In the genomic region with DNA sequence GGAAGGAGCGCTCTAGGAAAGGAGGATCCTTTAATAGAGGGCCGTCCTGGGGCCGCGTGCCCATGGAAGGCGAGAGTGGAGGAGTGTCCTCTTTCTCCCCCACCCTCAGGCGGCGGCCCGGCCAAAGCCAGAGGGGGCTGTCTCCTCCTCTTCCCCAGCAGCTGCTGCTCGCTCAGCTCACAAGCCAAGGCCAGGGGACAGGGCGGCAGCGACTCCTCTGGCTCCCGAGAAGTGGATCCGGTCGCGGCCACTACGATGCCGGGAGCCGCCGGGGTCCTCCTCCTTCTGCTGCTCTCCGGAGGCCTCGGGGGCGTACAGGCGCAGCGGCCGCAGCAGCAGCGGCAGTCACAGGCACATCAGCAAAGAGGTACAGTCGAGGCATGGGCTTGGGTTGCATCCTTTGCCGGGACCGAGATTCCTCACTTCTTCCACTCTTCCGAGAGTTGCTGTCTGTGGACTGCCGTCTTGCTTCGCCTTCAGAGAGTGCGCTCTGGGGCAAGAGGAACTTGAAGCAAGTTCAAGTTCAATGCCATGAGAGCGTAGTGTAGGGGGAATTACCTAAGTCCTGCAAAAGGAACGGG, we compare ENCODE assay signal across 8 cellular contexts. TPM values are rescaled to one million over a fixed set of nuclear protein-coding genes. Genes with fewer than 3 reads are reported as not detected.
A peak's percentile ranks its signal among the peaks of the same experiment; 100 is the strongest.
DNase-seq lines count a peak whose midpoint lies in the region; ATAC-seq and TF ChIP-seq lines count a peak whose summit lies in the region.

A gene with protein sequence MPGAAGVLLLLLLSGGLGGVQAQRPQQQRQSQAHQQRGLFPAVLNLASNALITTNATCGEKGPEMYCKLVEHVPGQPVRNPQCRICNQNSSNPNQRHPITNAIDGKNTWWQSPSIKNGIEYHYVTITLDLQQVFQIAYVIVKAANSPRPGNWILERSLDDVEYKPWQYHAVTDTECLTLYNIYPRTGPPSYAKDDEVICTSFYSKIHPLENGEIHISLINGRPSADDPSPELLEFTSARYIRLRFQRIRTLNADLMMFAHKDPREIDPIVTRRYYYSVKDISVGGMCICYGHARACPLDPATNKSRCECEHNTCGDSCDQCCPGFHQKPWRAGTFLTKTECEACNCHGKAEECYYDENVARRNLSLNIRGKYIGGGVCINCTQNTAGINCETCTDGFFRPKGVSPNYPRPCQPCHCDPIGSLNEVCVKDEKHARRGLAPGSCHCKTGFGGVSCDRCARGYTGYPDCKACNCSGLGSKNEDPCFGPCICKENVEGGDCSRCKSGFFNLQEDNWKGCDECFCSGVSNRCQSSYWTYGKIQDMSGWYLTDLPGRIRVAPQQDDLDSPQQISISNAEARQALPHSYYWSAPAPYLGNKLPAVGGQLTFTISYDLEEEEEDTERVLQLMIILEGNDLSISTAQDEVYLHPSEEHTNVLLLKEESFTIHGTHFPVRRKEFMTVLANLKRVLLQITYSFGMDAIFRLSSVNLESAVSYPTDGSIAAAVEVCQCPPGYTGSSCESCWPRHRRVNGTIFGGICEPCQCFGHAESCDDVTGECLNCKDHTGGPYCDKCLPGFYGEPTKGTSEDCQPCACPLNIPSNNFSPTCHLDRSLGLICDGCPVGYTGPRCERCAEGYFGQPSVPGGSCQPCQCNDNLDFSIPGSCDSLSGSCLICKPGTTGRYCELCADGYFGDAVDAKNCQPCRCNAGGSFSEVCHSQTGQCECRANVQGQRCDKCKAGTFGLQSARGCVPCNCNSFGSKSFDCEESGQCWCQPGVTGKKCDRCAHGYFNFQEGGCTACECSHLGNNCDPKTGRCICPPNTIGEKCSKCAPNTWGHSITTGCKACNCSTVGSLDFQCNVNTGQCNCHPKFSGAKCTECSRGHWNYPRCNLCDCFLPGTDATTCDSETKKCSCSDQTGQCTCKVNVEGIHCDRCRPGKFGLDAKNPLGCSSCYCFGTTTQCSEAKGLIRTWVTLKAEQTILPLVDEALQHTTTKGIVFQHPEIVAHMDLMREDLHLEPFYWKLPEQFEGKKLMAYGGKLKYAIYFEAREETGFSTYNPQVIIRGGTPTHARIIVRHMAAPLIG (N-terminal part only) (plus strand): TSS at position 148 of the 581 bp plus-strand sequence. CDS start 108 bp downstream, at position 256.

- H3K4me1 ChIP-seq in ACC112 (ENCODE audit: control insufficient read depth, insufficient read depth, low read length, unreplicated experiment): peaks cover 25% of the 10 kb centered on the region
- H3K4me1 ChIP-seq in duodenal mucosa (ENCODE audit: control insufficient read depth in 1 of 2, insufficient read depth in 2 of 2, low read length in 2 of 2): no peaks in the 10 kb centered on the region
- no peaks in the 10 kb centered on the region for H3K4me1 ChIP-seq in left lung

- DNase-seq in HuH-7 (ENCODE audit: low spot score) (peak; percentile 20), left lung (peak; percentile 71 to 82)
- no peak for DNase-seq in activated CD4-positive, alpha-beta memory T cell treated with anti-CD3 and anti-CD28 coated beads, Interleukin-2, amount 10 ng/mL, durations not matched to agents 7 days and 5 days

- TF ChIP-seq CTCF in left lung (IDR thresholded peaks at IDR 0.05): no peak

- H3K9me3 Mint-ChIP-seq in stimulated activated memory B cell treated with anti-CD40 and anti-IgM and Interleukin-4, amounts not matched to agents 10 μg/mL and 1 μg/mL and 100 μg/mL, for 72 hours: no peaks in the 10 kb centered on the region
- H3K9me3 Mint-ChIP-seq in activated CD4-positive, alpha-beta memory T cell treated with anti-CD3 and anti-CD28 coated beads, Interleukin-2, amount 10 ng/mL, durations not matched to agents 7 days and 5 days: no peaks in the 10 kb centered on the region

- H3K4me3 Mint-ChIP-seq in stimulated activated memory B cell treated with anti-CD40 and anti-IgM and Interleukin-4, amounts not matched to agents 10 μg/mL and 1 μg/mL and 100 μg/mL, for 72 hours: peak within 1 kb of the TSS; percentile 57
- H3K4me3 Mint-ChIP-seq in activated CD4-positive, alpha-beta memory T cell treated with anti-CD3 and anti-CD28 coated beads, Interleukin-2, amount 10 ng/mL, durations not matched to agents 7 days and 5 days: no peak within 1 kb of the TSS

- CTCF ChIA-PET in activated CD4-positive, alpha-beta memory T cell treated with anti-CD3 and anti-CD28 coated beads, Interleukin-2, amount 10 ng/mL, durations not matched to agents 7 days and 5 days (lab: Charles Lee): no interaction called here

- H3K9ac ChIP-seq in duodenal mucosa (ENCODE audit: low read depth in 1 of 2, low read length in 2 of 2): peak within 1 kb of the TSS in 1 of 2 donors; percentile 18

- H3K27me3 Mint-ChIP-seq in stimulated activated memory B cell treated with anti-CD40 and anti-IgM and Interleukin-4, amounts not matched to agents 10 μg/mL and 1 μg/mL and 100 μg/mL, for 72 hours: peaks cover 11% of the 10 kb centered on the region
- H3K27me3 Mint-ChIP-seq in activated CD4-positive, alpha-beta memory T cell treated with anti-CD3 and anti-CD28 coated beads, Interleukin-2, amount 10 ng/mL, durations not matched to agents 7 days and 5 days: peaks cover 26% of the 10 kb centered on the region

- intact Hi-C loops in left lung (cut with DNase I): no loop called here

- POLR2A ChIA-PET in activated CD4-positive, alpha-beta memory T cell treated with anti-CD3 and anti-CD28 coated beads, Interleukin-2, amount 10 ng/mL, durations not matched to agents 7 days and 5 days (lab: Charles Lee): no interaction called here

- H3K4me3 ChIP-seq in ACC112 (ENCODE audit: low read depth, low read length): peak within 1 kb of the TSS; percentile 86
- peak within 1 kb of the TSS; percentile 61 to 66 for H3K4me3 ChIP-seq in duodenal mucosa (ENCODE audit: low read depth in 1 of 2, low read length in 2 of 2)
- H3K4me3 ChIP-seq in left lung: peak within 1 kb of the TSS; percentile 29 to 36

- no peaks in the 10 kb centered on the region for H3K36me3 Mint-ChIP-seq in stimulated activated memory B cell treated with anti-CD40 and anti-IgM and Interleukin-4, amounts not matched to agents 10 μg/mL and 1 μg/mL and 100 μg/mL, for 72 hours
- no peaks in the 10 kb centered on the region for H3K36me3 Mint-ChIP-seq in activated CD4-positive, alpha-beta memory T cell treated with anti-CD3 and anti-CD28 coated beads, Interleukin-2, amount 10 ng/mL, durations not matched to agents 7 days and 5 days (ENCODE audit: low read depth)

- H3K9me3 ChIP-seq in duodenal mucosa (ENCODE audit: control insufficient read depth in 1 of 2, low read length in 2 of 2) (no peaks in the 10 kb centered on the region), left lung (no peaks in the 10 kb centered on the region)

- H3K27ac ChIP-seq in ACC112 (ENCODE audit: low read depth, low read length) (peak within 1 kb of the TSS; percentile 67), duodenal mucosa (ENCODE audit: low read depth, low read length) (peak within 1 kb of the TSS; percentile 10), left lung (peak within 1 kb of the TSS; percentile 24 to 80)

- H3K27me3 ChIP-seq in ACC112 (ENCODE audit: insufficient read depth, low read length) (no peaks in the 10 kb centered on the region), duodenal mucosa (ENCODE audit: control insufficient read depth in 1 of 2, insufficient read depth in 2 of 2, low read length in 2 of 2) (peaks cover 4 to 11% of the 10 kb centered on the region in 2 donors), left lung (peaks cover 0 to 17% of the 10 kb centered on the region in 2 donors)

- H3K79me2 ChIP-seq in ACC112 (ENCODE audit: control insufficient read depth, insufficient read depth, low read length, unreplicated experiment): peaks cover 24% of the 10 kb centered on the region

- peak within 1 kb of the TSS; percentile 96 for H2AFZ ChIP-seq in ACC112 (ENCODE audit: low read length, unreplicated experiment)

- ATAC-seq in left lung: peak; percentile 94
- peak; percentile 34 for ATAC-seq in stimulated activated memory B cell treated with anti-CD40 and anti-IgM and Interleukin-4, amounts not matched to agents 10 μg/mL and 1 μg/mL and 100 μg/mL, for 72 hours
- no peak for ATAC-seq in HG02970 (IDR thresholded peaks at IDR 0.05; ENCODE audit: low FRiP score, unreplicated experiment)
- no peak for ATAC-seq in GM21526 (IDR thresholded peaks at IDR 0.05; ENCODE audit: low FRiP score, unreplicated experiment)

- H3K27ac Mint-ChIP-seq in stimulated activated memory B cell treated with anti-CD40 and anti-IgM and Interleukin-4, amounts not matched to agents 10 μg/mL and 1 μg/mL and 100 μg/mL, for 72 hours: no peak within 1 kb of the TSS
- H3K27ac Mint-ChIP-seq in activated CD4-positive, alpha-beta memory T cell treated with anti-CD3 and anti-CD28 coated beads, Interleukin-2, amount 10 ng/mL, durations not matched to agents 7 days and 5 days: no peak within 1 kb of the TSS

- H3K36me3 ChIP-seq in ACC112 (ENCODE audit: insufficient read depth, low read length): no peaks in the 10 kb centered on the region
- H3K36me3 ChIP-seq in duodenal mucosa (ENCODE audit: control insufficient read depth in 1 of 2, insufficient read depth in 2 of 2, low read length in 2 of 2): no peaks in the 10 kb centered on the region
- no peaks in the 10 kb centered on the region for H3K36me3 ChIP-seq in left lung

- H3K4me1 Mint-ChIP-seq in stimulated activated memory B cell treated with anti-CD40 and anti-IgM and Interleukin-4, amounts not matched to agents 10 μg/mL and 1 μg/mL and 100 μg/mL, for 72 hours: peaks cover 8% of the 10 kb centered on the region
- H3K4me1 Mint-ChIP-seq in activated CD4-positive, alpha-beta memory T cell treated with anti-CD3 and anti-CD28 coated beads, Interleukin-2, amount 10 ng/mL, durations not matched to agents 7 days and 5 days: no peaks in the 10 kb centered on the region

RNA-seq across cellular contexts. Expression of the gene that starts here (rescaled TPM):
- 10 to 100 TPM; 86.4 to 91.7 TPM for total RNA-seq in left lung
- total RNA-seq in activated CD4-positive, alpha-beta memory T cell treated with anti-CD3 and anti-CD28 coated beads, Interleukin-2, amount 10 ng/mL, durations not matched to agents 7 days and 5 days: under 1 TPM; 0.15 to 0.53 TPM

Comparison
In these comparisons a context has a peak if more than half of its experiments do, and no peak if none do; other contexts are left out.
1. RNA of the gene that starts here (total RNA-seq): 86.4 to 91.7 TPM in left lung; 0.15 to 0.53 TPM in activated CD4-positive, alpha-beta memory T cell treated with anti-CD3 and anti-CD28 coated beads, Interleukin-2, amount 10 ng/mL, durations not matched to agents 7 days and 5 days; every median in the first group is over 10 times any median in the second.
2. H3K27ac ChIP-seq: peak in every context shown above with its lines; median percentile 67 in ACC112; 52 in left lung; 10 in duodenal mucosa.
3. H3K4me3 ChIP-seq: peak in every context shown above with its lines; median percentile 86 in ACC112; 64 in duodenal mucosa; 32 in left lung.
4. ATAC-seq: peak in left lung (single experiment) and stimulated activated memory B cell treated with anti-CD40 and anti-IgM and Interleukin-4, amounts not matched to agents 10 μg/mL and 1 μg/mL and 100 μg/mL, for 72 hours (single experiment); none in HG02970 (single experiment) and GM21526 (single experiment).